In the genomic region with DNA sequence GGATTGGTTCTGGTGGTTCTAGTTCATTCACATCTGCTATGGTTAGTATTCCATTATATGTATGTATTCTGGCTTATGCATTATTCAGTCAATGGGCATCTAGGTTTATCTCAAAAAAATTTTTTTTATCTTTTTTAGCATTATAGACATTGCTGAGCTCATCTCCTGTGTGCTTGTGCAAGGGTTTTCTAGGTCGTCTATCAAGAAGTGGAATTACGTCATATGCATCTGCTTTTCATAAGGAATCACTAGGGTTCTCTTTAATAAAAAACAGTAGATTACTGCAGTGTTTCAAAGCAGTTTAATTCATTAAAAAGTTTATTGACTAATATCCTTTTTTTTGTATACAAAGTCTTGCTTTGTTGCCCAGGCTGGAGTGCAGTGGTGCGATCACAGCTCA, we compare ENCODE assay signal across 22 cellular contexts. TPM values are rescaled to one million over a fixed set of nuclear protein-coding genes. Genes with fewer than 3 reads are reported as not detected.
DNase-seq lines count a peak whose midpoint lies in the region; ATAC-seq and TF ChIP-seq lines count a peak whose summit lies in the region.
"Had no signal": no experiment of that assay in that cellular context is flagged by ENCODE, and none has a peak within 500 bp of the region (broad histone marks: within the 10 kb centered on the region; RNA-seq: fewer than 3 reads in every experiment).

No MANE protein-coding gene starts in this region.

- CTCF ChIA-PET in activated CD8-positive, alpha-beta memory T cell treated with anti-CD3 and anti-CD28 coated beads, Interleukin-2, amount 10 ng/mL, durations not matched to agents 7 days and 5 days (lab: Charles Lee): interaction anchor here (1.3 to 1.5 kb wide), 2 partner anchors 20 to 35 kb away, joined by 3 to 4 read pairs; no protein-coding TSS in a partner anchor

- peak; percentile 58 for DNase-seq in AG08395 (ENCODE audit: low spot score)
- peak; percentile 66 for DNase-seq in AG10803 (ENCODE audit: low read depth)
- peak; percentile 18 for DNase-seq in NCI-H226
- DNase-seq in fibroblast of the aortic adventitia (ENCODE audit: low read depth): peak; percentile 26
- DNase-seq in NCI-H1930 (lab: John Stamatoyannopoulos, UW): no peak
- no peak for DNase-seq in activated CD8-positive, alpha-beta memory T cell treated with anti-CD3 and anti-CD28 coated beads, Interleukin-2, amount 10 ng/mL, durations not matched to agents 7 days and 5 days
- DNase-seq in upper lobe of right lung: no peak
- DNase-seq: AML-193; C1 segment of cervical spinal cord; Calu3; CD8-positive, alpha-beta memory T cell; DMS53; GDM1; NCI-H1048; NCI-H1417 treated with DMSO at 0.1 percent for 48 hours; NCI-H187; NCI-H2227 treated with DMSO at 0.1 percent for 48 hours; NCI-H510A treated with DMSO at 0.1 percent for 48 hours; NCI-H748 treated with DMSO at 0.1 percent for 48 hours; SJCRH30 had no signal

- no peak overlapping the region for H3K4me3 Mint-ChIP-seq in activated CD8-positive, alpha-beta memory T cell treated with anti-CD3 and anti-CD28 coated beads, Interleukin-2, amount 10 ng/mL, durations not matched to agents 7 days and 5 days

- TF ChIP-seq CTCF in AG10803 (conservative IDR thresholded peaks at IDR 0.05; ENCODE audit: low read length) (no peak), fibroblast of the aortic adventitia (IDR thresholded peaks at IDR 0.05; ENCODE audit: insufficient read depth, low read length) (no peak), upper lobe of right lung (IDR thresholded peaks at IDR 0.05) (no peak)

- no peaks in the 10 kb centered on the region for H3K36me3 ChIP-seq in upper lobe of right lung

- no peaks in the 10 kb centered on the region for H3K27me3 ChIP-seq in upper lobe of right lung
- H3K27me3 ChIP-seq: SJCRH30 had no signal

- no peak overlapping the region for H3K4me3 ChIP-seq in AG10803 (ENCODE audit: low read length)
- no peak overlapping the region for H3K4me3 ChIP-seq in fibroblast of the aortic adventitia (ENCODE audit: low read depth, low read length)
- no peak overlapping the region for H3K4me3 ChIP-seq in upper lobe of right lung
- H3K4me3 ChIP-seq: SJCRH30 had no signal

- intact Hi-C loops in upper lobe of right lung (cut with DNase I): no loop called here

- H3K27ac Mint-ChIP-seq in activated CD8-positive, alpha-beta memory T cell treated with anti-CD3 and anti-CD28 coated beads, Interleukin-2, amount 10 ng/mL, durations not matched to agents 7 days and 5 days: no peak overlapping the region

- no peaks in the 10 kb centered on the region for H3K27me3 Mint-ChIP-seq in activated CD8-positive, alpha-beta memory T cell treated with anti-CD3 and anti-CD28 coated beads, Interleukin-2, amount 10 ng/mL, durations not matched to agents 7 days and 5 days
- H3K27me3 Mint-ChIP-seq: CD8-positive, alpha-beta memory T cell; IgD-negative memory B cell had no signal

- no peak for ATAC-seq in activated CD8-positive, alpha-beta memory T cell treated with anti-CD3 and anti-CD28 coated beads, Interleukin-2, amount 10 ng/mL, durations not matched to agents 7 days and 5 days
- ATAC-seq in upper lobe of right lung: no peak
- ATAC-seq: Panc1 had no signal

- no peak overlapping the region for H3K27ac ChIP-seq in upper lobe of right lung
- H3K27ac ChIP-seq: SJCRH30 had no signal

- no peaks in the 10 kb centered on the region for H3K9me3 ChIP-seq in upper lobe of right lung
- H3K9me3 ChIP-seq: SJCRH30 had no signal

- H3K36me3 Mint-ChIP-seq in activated CD8-positive, alpha-beta memory T cell treated with anti-CD3 and anti-CD28 coated beads, Interleukin-2, amount 10 ng/mL, durations not matched to agents 7 days and 5 days: peaks cover 4% of the 10 kb centered on the region
- H3K36me3 Mint-ChIP-seq: IgD-negative memory B cell had no signal

- H3K4me1 ChIP-seq in upper lobe of right lung: peaks cover 13% of the 10 kb centered on the region
- H3K4me1 ChIP-seq: SJCRH30 had no signal

- no peaks in the 10 kb centered on the region for H3K9me3 Mint-ChIP-seq in activated CD8-positive, alpha-beta memory T cell treated with anti-CD3 and anti-CD28 coated beads, Interleukin-2, amount 10 ng/mL, durations not matched to agents 7 days and 5 days (ENCODE audit: low read depth)
- H3K9me3 Mint-ChIP-seq: CD8-positive, alpha-beta memory T cell; IgD-negative memory B cell had no signal

- peaks cover 14% of the 10 kb centered on the region for H3K4me1 Mint-ChIP-seq in activated CD8-positive, alpha-beta memory T cell treated with anti-CD3 and anti-CD28 coated beads, Interleukin-2, amount 10 ng/mL, durations not matched to agents 7 days and 5 days

RNA-seq across cellular contexts. Expression of a gene that starts 21.3 kb away (rescaled TPM):
- total RNA-seq in fibroblast of the aortic adventitia (ENCODE audit: low replicate concordance) (12.7 and 13.8 TPM in 2 replicates), upper lobe of right lung (31.3 TPM)
- 10 to 100 TPM; 32.6 to 44.9 TPM for total RNA-seq in activated CD8-positive, alpha-beta memory T cell treated with anti-CD3 and anti-CD28 coated beads, Interleukin-2, amount 10 ng/mL, durations not matched to agents 7 days and 5 days

RNA-seq across cellular contexts. Expression of a gene that starts 45.7 kb away (rescaled TPM):
- total RNA-seq in fibroblast of the aortic adventitia (ENCODE audit: low replicate concordance): 14.1 and 39.4 TPM in 2 replicates
- 10 to 100 TPM; 53.3 to 59.7 TPM for total RNA-seq in activated CD8-positive, alpha-beta memory T cell treated with anti-CD3 and anti-CD28 coated beads, Interleukin-2, amount 10 ng/mL, durations not matched to agents 7 days and 5 days
- 28.1 TPM for total RNA-seq in upper lobe of right lung

Comparison
In these comparisons a context has a peak if more than half of its experiments do, and no peak if none do; other contexts are left out.
1. DNase-seq: peak in AG08395 (single experiment), AG10803 (single experiment), NCI-H226 (single experiment) and fibroblast of the aortic adventitia (single experiment); none in NCI-H1930 (0 of 2), activated CD8-positive, alpha-beta memory T cell treated with anti-CD3 and anti-CD28 coated beads, Interleukin-2, amount 10 ng/mL, durations not matched to agents 7 days and 5 days (single experiment) and upper lobe of right lung (single experiment).